Comparison of ENCODE assay signal across 1 cellular context in genomic region chr1:116318897-116319296, GRCh38.
TF ChIP-seq lines count a peak whose summit lies in the region.

No MANE protein-coding gene starts in this region.

TF ChIP-seq in K562, 482 proteins besides CTCF, POLR2A, EP300 and RAD21 (continued from another document and continues in another):
- TF ChIP-seq, protein P1, sequence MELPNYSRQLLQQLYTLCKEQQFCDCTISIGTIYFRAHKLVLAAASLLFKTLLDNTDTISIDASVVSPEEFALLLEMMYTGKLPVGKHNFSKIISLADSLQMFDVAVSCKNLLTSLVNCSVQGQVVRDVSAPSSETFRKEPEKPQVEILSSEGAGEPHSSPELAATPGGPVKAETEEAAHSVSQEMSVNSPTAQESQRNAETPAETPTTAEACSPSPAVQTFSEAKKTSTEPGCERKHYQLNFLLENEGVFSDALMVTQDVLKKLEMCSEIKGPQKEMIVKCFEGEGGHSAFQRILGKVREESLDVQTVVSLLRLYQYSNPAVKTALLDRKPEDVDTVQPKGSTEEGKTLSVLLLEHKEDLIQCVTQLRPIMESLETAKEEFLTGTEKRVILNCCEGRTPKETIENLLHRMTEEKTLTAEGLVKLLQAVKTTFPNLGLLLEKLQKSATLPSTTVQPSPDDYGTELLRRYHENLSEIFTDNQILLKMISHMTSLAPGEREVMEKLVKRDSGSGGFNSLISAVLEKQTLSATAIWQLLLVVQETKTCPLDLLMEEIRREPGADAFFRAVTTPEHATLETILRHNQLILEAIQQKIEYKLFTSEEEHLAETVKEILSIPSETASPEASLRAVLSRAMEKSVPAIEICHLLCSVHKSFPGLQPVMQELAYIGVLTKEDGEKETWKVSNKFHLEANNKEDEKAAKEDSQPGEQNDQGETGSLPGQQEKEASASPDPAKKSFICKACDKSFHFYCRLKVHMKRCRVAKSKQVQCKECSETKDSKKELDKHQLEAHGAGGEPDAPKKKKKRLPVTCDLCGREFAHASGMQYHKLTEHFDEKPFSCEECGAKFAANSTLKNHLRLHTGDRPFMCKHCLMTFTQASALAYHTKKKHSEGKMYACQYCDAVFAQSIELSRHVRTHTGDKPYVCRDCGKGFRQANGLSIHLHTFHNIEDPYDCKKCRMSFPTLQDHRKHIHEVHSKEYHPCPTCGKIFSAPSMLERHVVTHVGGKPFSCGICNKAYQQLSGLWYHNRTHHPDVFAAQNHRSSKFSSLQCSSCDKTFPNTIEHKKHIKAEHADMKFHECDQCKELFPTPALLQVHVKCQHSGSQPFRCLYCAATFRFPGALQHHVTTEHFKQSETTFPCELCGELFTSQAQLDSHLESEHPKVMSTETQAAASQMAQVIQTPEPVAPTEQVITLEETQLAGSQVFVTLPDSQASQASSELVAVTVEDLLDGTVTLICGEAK (IDR thresholded peaks at IDR 0.05), result no peak
- TF ChIP-seq, protein P1 (CRISPR knock-in tag; IDR thresholded peaks at IDR 0.05), result no peak
- TF ChIP-seq, protein P2, sequence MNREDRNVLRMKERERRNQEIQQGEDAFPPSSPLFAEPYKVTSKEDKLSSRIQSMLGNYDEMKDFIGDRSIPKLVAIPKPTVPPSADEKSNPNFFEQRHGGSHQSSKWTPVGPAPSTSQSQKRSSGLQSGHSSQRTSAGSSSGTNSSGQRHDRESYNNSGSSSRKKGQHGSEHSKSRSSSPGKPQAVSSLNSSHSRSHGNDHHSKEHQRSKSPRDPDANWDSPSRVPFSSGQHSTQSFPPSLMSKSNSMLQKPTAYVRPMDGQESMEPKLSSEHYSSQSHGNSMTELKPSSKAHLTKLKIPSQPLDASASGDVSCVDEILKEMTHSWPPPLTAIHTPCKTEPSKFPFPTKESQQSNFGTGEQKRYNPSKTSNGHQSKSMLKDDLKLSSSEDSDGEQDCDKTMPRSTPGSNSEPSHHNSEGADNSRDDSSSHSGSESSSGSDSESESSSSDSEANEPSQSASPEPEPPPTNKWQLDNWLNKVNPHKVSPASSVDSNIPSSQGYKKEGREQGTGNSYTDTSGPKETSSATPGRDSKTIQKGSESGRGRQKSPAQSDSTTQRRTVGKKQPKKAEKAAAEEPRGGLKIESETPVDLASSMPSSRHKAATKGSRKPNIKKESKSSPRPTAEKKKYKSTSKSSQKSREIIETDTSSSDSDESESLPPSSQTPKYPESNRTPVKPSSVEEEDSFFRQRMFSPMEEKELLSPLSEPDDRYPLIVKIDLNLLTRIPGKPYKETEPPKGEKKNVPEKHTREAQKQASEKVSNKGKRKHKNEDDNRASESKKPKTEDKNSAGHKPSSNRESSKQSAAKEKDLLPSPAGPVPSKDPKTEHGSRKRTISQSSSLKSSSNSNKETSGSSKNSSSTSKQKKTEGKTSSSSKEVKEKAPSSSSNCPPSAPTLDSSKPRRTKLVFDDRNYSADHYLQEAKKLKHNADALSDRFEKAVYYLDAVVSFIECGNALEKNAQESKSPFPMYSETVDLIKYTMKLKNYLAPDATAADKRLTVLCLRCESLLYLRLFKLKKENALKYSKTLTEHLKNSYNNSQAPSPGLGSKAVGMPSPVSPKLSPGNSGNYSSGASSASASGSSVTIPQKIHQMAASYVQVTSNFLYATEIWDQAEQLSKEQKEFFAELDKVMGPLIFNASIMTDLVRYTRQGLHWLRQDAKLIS (CRISPR knock-in tag; IDR thresholded peaks at IDR 0.05), result no peak
- TF ChIP-seq, protein P3, sequence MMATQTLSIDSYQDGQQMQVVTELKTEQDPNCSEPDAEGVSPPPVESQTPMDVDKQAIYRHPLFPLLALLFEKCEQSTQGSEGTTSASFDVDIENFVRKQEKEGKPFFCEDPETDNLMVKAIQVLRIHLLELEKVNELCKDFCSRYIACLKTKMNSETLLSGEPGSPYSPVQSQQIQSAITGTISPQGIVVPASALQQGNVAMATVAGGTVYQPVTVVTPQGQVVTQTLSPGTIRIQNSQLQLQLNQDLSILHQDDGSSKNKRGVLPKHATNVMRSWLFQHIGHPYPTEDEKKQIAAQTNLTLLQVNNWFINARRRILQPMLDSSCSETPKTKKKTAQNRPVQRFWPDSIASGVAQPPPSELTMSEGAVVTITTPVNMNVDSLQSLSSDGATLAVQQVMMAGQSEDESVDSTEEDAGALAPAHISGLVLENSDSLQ (IDR thresholded peaks at IDR 0.05), result peak; percentile 62
- TF ChIP-seq ZNF717 (CRISPR knock-in tag; IDR thresholded peaks at IDR 0.05), result no peak
- no peak for TF ChIP-seq PHTF2 (CRISPR knock-in tag; IDR thresholded peaks at IDR 0.05)
- TF ChIP-seq, protein P4, sequence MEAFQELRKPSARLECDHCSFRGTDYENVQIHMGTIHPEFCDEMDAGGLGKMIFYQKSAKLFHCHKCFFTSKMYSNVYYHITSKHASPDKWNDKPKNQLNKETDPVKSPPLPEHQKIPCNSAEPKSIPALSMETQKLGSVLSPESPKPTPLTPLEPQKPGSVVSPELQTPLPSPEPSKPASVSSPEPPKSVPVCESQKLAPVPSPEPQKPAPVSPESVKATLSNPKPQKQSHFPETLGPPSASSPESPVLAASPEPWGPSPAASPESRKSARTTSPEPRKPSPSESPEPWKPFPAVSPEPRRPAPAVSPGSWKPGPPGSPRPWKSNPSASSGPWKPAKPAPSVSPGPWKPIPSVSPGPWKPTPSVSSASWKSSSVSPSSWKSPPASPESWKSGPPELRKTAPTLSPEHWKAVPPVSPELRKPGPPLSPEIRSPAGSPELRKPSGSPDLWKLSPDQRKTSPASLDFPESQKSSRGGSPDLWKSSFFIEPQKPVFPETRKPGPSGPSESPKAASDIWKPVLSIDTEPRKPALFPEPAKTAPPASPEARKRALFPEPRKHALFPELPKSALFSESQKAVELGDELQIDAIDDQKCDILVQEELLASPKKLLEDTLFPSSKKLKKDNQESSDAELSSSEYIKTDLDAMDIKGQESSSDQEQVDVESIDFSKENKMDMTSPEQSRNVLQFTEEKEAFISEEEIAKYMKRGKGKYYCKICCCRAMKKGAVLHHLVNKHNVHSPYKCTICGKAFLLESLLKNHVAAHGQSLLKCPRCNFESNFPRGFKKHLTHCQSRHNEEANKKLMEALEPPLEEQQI (IDR thresholded peaks at IDR 0.05), result no peak
- no peak for TF ChIP-seq RBM14 (IDR thresholded peaks at IDR 0.05; ENCODE audit: borderline replicate concordance, insufficient read depth, low read depth, low read length)
- no peak for TF ChIP-seq SREBF2 (CRISPR knock-in tag; IDR thresholded peaks at IDR 0.05)
- TF ChIP-seq LEF1 (IDR thresholded peaks at IDR 0.05), result peak; percentile 64
- TF ChIP-seq ZNF134 (CRISPR knock-in tag; conservative IDR thresholded peaks at IDR 0.05), result no peak
- no peak for TF ChIP-seq MTF1 (CRISPR knock-in tag; IDR thresholded peaks at IDR 0.05; ENCODE audit: borderline replicate concordance)
- TF ChIP-seq ZNF785 (CRISPR knock-in tag; IDR thresholded peaks at IDR 0.05), result no peak
- TF ChIP-seq TCF7 (IDR thresholded peaks at IDR 0.05; ENCODE audit: borderline replicate concordance), result no peak
- no peak for TF ChIP-seq RNF2 (IDR thresholded peaks at IDR 0.05)
- TF ChIP-seq MBD2 (IDR thresholded peaks at IDR 0.05; ENCODE audit: borderline replicate concordance, low read depth), result no peak
- TF ChIP-seq CCNT2 (IDR thresholded peaks at IDR 0.05; ENCODE audit: borderline replicate concordance, extremely low read depth, insufficient read length, low read depth, low read length), result no peak
- no peak for TF ChIP-seq KAT8 (IDR thresholded peaks at IDR 0.05; ENCODE audit: low read depth)
- TF ChIP-seq, protein P5, sequence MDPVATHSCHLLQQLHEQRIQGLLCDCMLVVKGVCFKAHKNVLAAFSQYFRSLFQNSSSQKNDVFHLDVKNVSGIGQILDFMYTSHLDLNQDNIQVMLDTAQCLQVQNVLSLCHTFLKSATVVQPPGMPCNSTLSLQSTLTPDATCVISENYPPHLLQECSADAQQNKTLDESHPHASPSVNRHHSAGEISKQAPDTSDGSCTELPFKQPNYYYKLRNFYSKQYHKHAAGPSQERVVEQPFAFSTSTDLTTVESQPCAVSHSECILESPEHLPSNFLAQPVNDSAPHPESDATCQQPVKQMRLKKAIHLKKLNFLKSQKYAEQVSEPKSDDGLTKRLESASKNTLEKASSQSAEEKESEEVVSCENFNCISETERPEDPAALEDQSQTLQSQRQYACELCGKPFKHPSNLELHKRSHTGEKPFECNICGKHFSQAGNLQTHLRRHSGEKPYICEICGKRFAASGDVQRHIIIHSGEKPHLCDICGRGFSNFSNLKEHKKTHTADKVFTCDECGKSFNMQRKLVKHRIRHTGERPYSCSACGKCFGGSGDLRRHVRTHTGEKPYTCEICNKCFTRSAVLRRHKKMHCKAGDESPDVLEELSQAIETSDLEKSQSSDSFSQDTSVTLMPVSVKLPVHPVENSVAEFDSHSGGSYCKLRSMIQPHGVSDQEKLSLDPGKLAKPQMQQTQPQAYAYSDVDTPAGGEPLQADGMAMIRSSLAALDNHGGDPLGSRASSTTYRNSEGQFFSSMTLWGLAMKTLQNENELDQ (CRISPR knock-in tag; IDR thresholded peaks at IDR 0.05; ENCODE audit: borderline replicate concordance), result no peak
- no peak for TF ChIP-seq IRF2 (CRISPR knock-in tag; IDR thresholded peaks at IDR 0.05)
- TF ChIP-seq ZNF212 (CRISPR knock-in tag; IDR thresholded peaks at IDR 0.05), result no peak
- no peak for TF ChIP-seq HEY1 (CRISPR knock-in tag; IDR thresholded peaks at IDR 0.05; ENCODE audit: borderline replicate concordance)
- no peak for TF ChIP-seq PCBP2 (IDR thresholded peaks at IDR 0.05; ENCODE audit: low read depth, low read length, poor library complexity, severe bottlenecking)
- TF ChIP-seq ZKSCAN3 (CRISPR knock-in tag; IDR thresholded peaks at IDR 0.05), result no peak
- TF ChIP-seq ZBTB2 (IDR thresholded peaks at IDR 0.05), result no peak
- no peak for TF ChIP-seq GABPB2 (CRISPR knock-in tag; conservative IDR thresholded peaks at IDR 0.05)
- no peak for TF ChIP-seq RBM22 (IDR thresholded peaks at IDR 0.05; ENCODE audit: low read depth, low read length, poor library complexity, severe bottlenecking)
- TF ChIP-seq, protein P6, sequence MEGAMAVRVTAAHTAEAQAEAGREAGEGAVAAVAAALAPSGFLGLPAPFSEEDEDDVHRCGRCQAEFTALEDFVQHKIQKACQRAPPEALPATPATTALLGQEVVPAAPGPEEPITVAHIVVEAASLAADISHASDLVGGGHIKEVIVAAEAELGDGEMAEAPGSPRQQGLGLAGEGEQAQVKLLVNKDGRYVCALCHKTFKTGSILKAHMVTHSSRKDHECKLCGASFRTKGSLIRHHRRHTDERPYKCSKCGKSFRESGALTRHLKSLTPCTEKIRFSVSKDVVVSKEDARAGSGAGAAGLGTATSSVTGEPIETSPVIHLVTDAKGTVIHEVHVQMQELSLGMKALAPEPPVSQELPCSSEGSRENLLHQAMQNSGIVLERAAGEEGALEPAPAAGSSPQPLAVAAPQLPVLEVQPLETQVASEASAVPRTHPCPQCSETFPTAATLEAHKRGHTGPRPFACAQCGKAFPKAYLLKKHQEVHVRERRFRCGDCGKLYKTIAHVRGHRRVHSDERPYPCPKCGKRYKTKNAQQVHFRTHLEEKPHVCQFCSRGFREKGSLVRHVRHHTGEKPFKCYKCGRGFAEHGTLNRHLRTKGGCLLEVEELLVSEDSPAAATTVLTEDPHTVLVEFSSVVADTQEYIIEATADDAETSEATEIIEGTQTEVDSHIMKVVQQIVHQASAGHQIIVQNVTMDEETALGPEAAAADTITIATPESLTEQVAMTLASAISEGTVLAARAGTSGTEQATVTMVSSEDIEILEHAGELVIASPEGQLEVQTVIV (CRISPR knock-in tag; IDR thresholded peaks at IDR 0.05; ENCODE audit: borderline replicate concordance), result no peak
- no peak for TF ChIP-seq XRCC4 (IDR thresholded peaks at IDR 0.05; ENCODE audit: extremely low read depth, insufficient read depth, insufficient read length)
- no peak for TF ChIP-seq MLX (CRISPR knock-in tag; conservative IDR thresholded peaks at IDR 0.05)
- TF ChIP-seq IFI16 (CRISPR knock-in tag; IDR thresholded peaks at IDR 0.05), result no peak
- TF ChIP-seq SMC3 (conservative IDR thresholded peaks at IDR 0.05; ENCODE audit: insufficient read depth, low read depth, low read length), result no peak
- TF ChIP-seq MAX (CRISPR knock-in tag; IDR thresholded peaks at IDR 0.05), result no peak
- no peak for TF ChIP-seq TAL1 (IDR thresholded peaks at IDR 0.05)
